In the genomic region with DNA sequence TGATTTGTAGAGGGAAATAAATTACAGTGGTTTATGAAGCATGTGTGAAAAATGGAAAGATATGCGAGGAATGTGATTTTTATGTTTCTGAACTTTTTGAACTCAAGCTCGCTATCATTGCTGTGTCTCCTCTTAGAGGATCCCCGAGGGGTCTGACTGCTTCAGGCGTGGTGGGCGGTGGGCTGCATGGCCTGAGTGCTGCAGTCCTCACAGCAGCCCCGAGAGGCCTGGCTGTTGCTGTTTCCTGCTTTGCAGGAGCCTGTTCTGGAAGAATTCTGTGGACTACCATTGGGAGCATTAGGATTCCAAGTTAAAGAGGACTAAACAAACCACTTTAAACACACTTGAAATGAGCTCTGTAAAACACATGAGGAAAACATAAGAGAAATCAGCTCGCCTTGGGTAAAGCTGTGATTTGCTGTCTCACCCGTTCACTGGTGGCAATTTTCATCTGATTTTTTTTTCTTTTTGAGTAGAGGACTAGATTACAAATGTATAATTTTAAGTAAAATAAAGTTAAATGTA, we compare ENCODE assay signal across 12 cellular contexts.
A peak's percentile ranks its signal among the peaks of the same experiment; 100 is the strongest.
DNase-seq lines count a peak whose midpoint lies in the region; ATAC-seq and TF ChIP-seq lines count a peak whose summit lies in the region.
"Had no signal": no experiment of that assay in that cellular context is flagged by ENCODE, and none has a peak within 500 bp of the region (broad histone marks: within the 10 kb centered on the region; RNA-seq: fewer than 3 reads in every experiment).

No MANE protein-coding gene starts in this region.

- H2AFZ ChIP-seq in H9 (ENCODE audit: low read length) (no peak overlapping the region), smooth muscle cell (ENCODE audit: low read depth) (no peak overlapping the region)

- H2BK5ac ChIP-seq in H9 (ENCODE audit: insufficient read length, low read length), result no peak overlapping the region

- no peak overlapping the region for H3K4ac ChIP-seq in H9 (ENCODE audit: low read depth, low read length)

- peaks cover 0 to 11% (median 5%) of the 10 kb centered on the region in 3 experiments; a peak in 5 of 7 replicates for H3K36me3 Mint-ChIP-seq in H9 (ENCODE audit: insufficient read depth in 1 of 3, low read depth in 3 of 3)

- peaks cover 11% of the 10 kb centered on the region; the same call in 1 of the 2 replicates for H3K4me1 ChIP-seq in H9 (ENCODE audit: insufficient read depth, low read length)
- H3K4me1 ChIP-seq in ascending aorta, result peaks cover 4 to 62% of the 10 kb centered on the region in 2 donors
- H3K4me1 ChIP-seq in smooth muscle cell (ENCODE audit: low read depth), result peaks cover 44% of the 10 kb centered on the region

- H3K56ac ChIP-seq in H9 (ENCODE audit: insufficient read length, low read depth, low read length), result no peak overlapping the region

- H3T11ph ChIP-seq in H9 (ENCODE audit: low read length), result no peak overlapping the region

- H3K79me1 ChIP-seq in H9 (ENCODE audit: insufficient read depth, low read depth, low read length, poor library complexity, severe bottlenecking), result peaks cover 11% of the 10 kb centered on the region

- H3K4me2 ChIP-seq in H9 (ENCODE audit: insufficient read depth, insufficient read length, low read length), result no peak overlapping the region
- peak overlapping the region; percentile 80 for H3K4me2 ChIP-seq in smooth muscle cell

- no peak overlapping the region for H3K23ac ChIP-seq in H9 (ENCODE audit: insufficient read length, low read depth, low read length)

- H2BK15ac ChIP-seq in H9 (ENCODE audit: low read depth, low read length), result no peak overlapping the region

- H3K4me3 ChIP-seq in ascending aorta (peak overlapping the region in 1 of 2 donors; percentile 32), smooth muscle cell (no peak overlapping the region)

- no peak overlapping the region for H3K14ac ChIP-seq in H9 (ENCODE audit: insufficient read depth, low read length)

- no peak overlapping the region for H3K18ac ChIP-seq in H9 (ENCODE audit: insufficient read length, low read depth, low read length)

- no peak for TF ChIP-seq CTCF in H9 (conservative IDR thresholded peaks at IDR 0.05)
- no peak for TF ChIP-seq CTCF in ascending aorta (IDR thresholded peaks at IDR 0.05)
- TF ChIP-seq CTCF in smooth muscle cell (IDR thresholded peaks at IDR 0.05; ENCODE audit: borderline replicate concordance, insufficient read depth, poor library complexity, severe bottlenecking), result no peak

- intact Hi-C loops in ascending aorta (cut with DNase I), result loop anchor here (5.0 to 10.0 kb wide), 2 partner anchors 294 to 496 kb away; a partner anchor contains a TSS
- intact Hi-C loops in posterior vena cava (cut with DNase I), result loop anchor here in 1 of 2 donors (10.0 kb wide), 1 partner anchor 56 kb away; no protein-coding TSS in a partner anchor

- no peaks in the 10 kb centered on the region for H3K9me3 ChIP-seq in H9 (ENCODE audit: control insufficient read depth, low read depth, low read length)
- H3K9me3 ChIP-seq in ascending aorta, result no peaks in the 10 kb centered on the region
- H3K9me3 ChIP-seq in smooth muscle cell (replicated peaks; ENCODE audit: low read depth), result no peaks in the 10 kb centered on the region

- H2BK20ac ChIP-seq in H9 (ENCODE audit: low read depth, low read length, poor library complexity, severe bottlenecking), result no peak overlapping the region

- peaks cover 11% of the 10 kb centered on the region; the same call in 1 of the 2 replicates for H3K79me2 ChIP-seq in H9 (ENCODE audit: insufficient read depth, low read length)
- H3K79me2 ChIP-seq in smooth muscle cell (ENCODE audit: low read depth), result peaks cover 63% of the 10 kb centered on the region

- no peak overlapping the region for H2BK120ac ChIP-seq in H9 (ENCODE audit: low read depth, low read length, poor library complexity, severe bottlenecking)

- no peaks in the 10 kb centered on the region for H3K36me3 ChIP-seq in ascending aorta
- no peaks in the 10 kb centered on the region for H3K36me3 ChIP-seq in smooth muscle cell (ENCODE audit: low read depth)

- no peak overlapping the region for H3K4me3 Mint-ChIP-seq in H9

- no peaks in the 10 kb centered on the region; the same call in 1 of the 2 replicates for H3K27me3 Mint-ChIP-seq in H9 (ENCODE audit: low read depth)

- H3K23me2 ChIP-seq in H9 (ENCODE audit: insufficient read length, low read depth, low read length, poor library complexity, severe bottlenecking), result peaks cover 2% of the 10 kb centered on the region

- H3K9ac ChIP-seq in H9 (ENCODE audit: extremely low read depth, insufficient read length, low read length) (no peak overlapping the region), smooth muscle cell (ENCODE audit: low read depth) (no peak overlapping the region)

- no peak overlapping the region for H2AK5ac ChIP-seq in H9 (ENCODE audit: insufficient read length, low read length)

- ATAC-seq in HG03175 (IDR thresholded peaks at IDR 0.05; ENCODE audit: unreplicated experiment), result no peak

- no peak overlapping the region for H4K5ac ChIP-seq in H9 (ENCODE audit: insufficient read length, low read depth, low read length)

- no peak overlapping the region for H2BK12ac ChIP-seq in H9 (ENCODE audit: insufficient read length, low read depth, low read length)

- 100% methylated on average over 1 of the region's 8 CpGs for WGBS in H9 (ENCODE audit: extremely low coverage, insufficient read length, low lambda C conversion rate)
- WGBS in smooth muscle cell (ENCODE audit: low lambda C conversion rate), result 50% methylated on average over 8 of the region's 8 CpGs

- H3F3A ChIP-seq in smooth muscle cell (ENCODE audit: low read depth), result peaks cover 6% of the 10 kb centered on the region

- no peaks in the 10 kb centered on the region for H3K27me3 ChIP-seq in H9 (ENCODE audit: insufficient read depth, low read length)
- no peaks in the 10 kb centered on the region for H3K27me3 ChIP-seq in ascending aorta
- H3K27me3 ChIP-seq in layer of hippocampus (ENCODE audit: control insufficient read depth, insufficient read depth, low read length), result no peaks in the 10 kb centered on the region
- no peaks in the 10 kb centered on the region for H3K27me3 ChIP-seq in smooth muscle cell (ENCODE audit: low read depth)

- H3K27ac ChIP-seq in H9 (ENCODE audit: insufficient read length, low read depth, low read length) (no peak overlapping the region), ascending aorta (peak overlapping the region; percentile 60 to 61), layer of hippocampus (ENCODE audit: low read depth, low read length) (peak overlapping the region; percentile 82), smooth muscle cell (ENCODE audit: low read depth) (peak overlapping the region; percentile 80)

- no peaks in the 10 kb centered on the region for H4K20me1 ChIP-seq in H9 (ENCODE audit: control insufficient read depth, insufficient read depth, insufficient read length)
- H4K20me1 ChIP-seq in smooth muscle cell (ENCODE audit: low read depth), result peaks cover 92% of the 10 kb centered on the region

- no peaks in the 10 kb centered on the region for H3K9me3 Mint-ChIP-seq in H9

- peak overlapping the region; percentile 49 to 90 (median 86) for H3K27ac Mint-ChIP-seq in H9

- H3K4me1 Mint-ChIP-seq in H9, result peaks cover 77 to 78% of the 10 kb centered on the region in 2 experiments

- no peak overlapping the region for H4K91ac ChIP-seq in H9 (ENCODE audit: insufficient read length, low read depth, low read length)

- DNase-seq in H9 (no peak), ascending aorta (ENCODE audit: low spot score in 2 of 2) (peak in 1 of 2 donors; percentile 38), smooth muscle cell (lab: John Stamatoyannopoulos, UW; ENCODE audit: unreplicated experiment) (no peak), mucosa of gallbladder (ENCODE audit: low spot score) (no peak), hepatic stellate cell (ENCODE audit: low spot score) (no peak), posterior vena cava (ENCODE audit: low spot score) (no peak)
- DNase-seq: activated CD8-positive, alpha-beta memory T cell treated with anti-CD3 and anti-CD28 coated beads for 24 hours; DMS 273 treated with DMSO at 0.1 percent for 48 hours; NCI-H774; stimulated activated CD4-positive, alpha-beta T cell treated with anti-CD3 and anti-CD28 coated beads, Interleukin-4, amount 100 ng/mL, for 4 hours had no signal

- H4K8ac ChIP-seq in H9 (replicated peaks; ENCODE audit: insufficient read length, low read depth, low read length), result no peak overlapping the region
